Comparison of ENCODE assay signal across 5 cellular contexts in genomic region chr4:14002331-14002730, GRCh38.
DNase-seq lines count a peak whose midpoint lies in the region; ATAC-seq, FAIRE-seq and TF ChIP-seq lines count a peak whose summit lies in the region.
"Not testable (repeated sequence)": the region's sequence is repeated elsewhere in the genome, so short reads cannot be mapped to it uniquely, and the experiment has no call there.

No MANE protein-coding gene starts in this region.

- not testable (repeated sequence) for H4K5ac ChIP-seq in IMR-90 (ENCODE audit: low read depth, low read length)

- not testable (repeated sequence) for H3K18ac ChIP-seq in IMR-90 (ENCODE audit: low read depth, low read length)

- H2BK20ac ChIP-seq in IMR-90 (ENCODE audit: low read depth, low read length) = not testable (repeated sequence)

- CTCF ChIA-PET in A549 (lab: Yijun Ruan, JAX) = interaction anchor here (1.4 kb wide), 1 partner anchor 19 kb away, joined by 3 read pairs; no protein-coding TSS in a partner anchor
- CTCF ChIA-PET in HEK293 (lab: Yijun Ruan, JAX); IMR-90 (lab: Yijun Ruan, JAX); K562 (lab: Yijun Ruan, JAX; ENCODE audit: low intra/inter-chr PET ratio); HepG2 (lab: Yijun Ruan, JAX; ENCODE audit: low intra/inter-chr PET ratio, low total read pairs): not testable (repeated sequence)

- H3K9me3 ChIP-seq in A549 (peaks cover 30% of the 10 kb centered on the region), HepG2 (ENCODE audit: low read length) (peaks cover 86% of the 10 kb centered on the region)
- not testable (repeated sequence) for H3K9me3 ChIP-seq in HEK293 (ENCODE audit: control insufficient read depth, insufficient read depth, low read depth, low read length); IMR-90 (ENCODE audit: control insufficient read depth, insufficient read depth, low read length); K562 (replicated peaks; ENCODE audit: control insufficient read depth, insufficient read depth, low read depth, low read length)

- not testable (repeated sequence) for H4K20me1 ChIP-seq in IMR-90 (ENCODE audit: insufficient read depth, low read length); K562 (replicated peaks; ENCODE audit: control insufficient read depth, insufficient read depth, low read length); HepG2 (ENCODE audit: insufficient read depth, low read length)

- not testable (repeated sequence) for H2BK5ac ChIP-seq in IMR-90 (ENCODE audit: low read depth, low read length, poor library complexity, severe bottlenecking)

- dilution Hi-C loops in IMR-90 (cut with HindIII; ENCODE audit: low sequenced_read_pairs, unreplicated experiment) = not testable (repeated sequence)

- H3K14ac ChIP-seq in IMR-90 (replicated peaks; ENCODE audit: low read depth, low read length) = not testable (repeated sequence)

- H3K4me1 ChIP-seq in A549 = peaks cover 18% of the 10 kb centered on the region
- not testable (repeated sequence) for H3K4me1 ChIP-seq in HEK293 (ENCODE audit: control insufficient read depth, insufficient read depth, low read length); IMR-90 (ENCODE audit: control insufficient read depth, insufficient read depth, low read length); K562 (replicated peaks in 1 of 2; ENCODE audit: control insufficient read depth in 2 of 2, insufficient read depth in 2 of 2, low read length in 2 of 2); HepG2 (ENCODE audit: insufficient read depth, low read length)

- FAIRE-seq in A549 (lab: Jason Lieb, UNC); K562 (lab: Jason Lieb, UNC); HepG2 (lab: Jason Lieb, UNC): not testable (repeated sequence)

- in situ Hi-C loops in IMR-90 (cut with MboI; ENCODE audit: low sequenced_read_pairs); K562 (cut with MboI); HepG2 (cut with HindIII; ENCODE audit: extremely low pct_ligation_motif_present, low pct_unique_long_range_greater_than_20kb): not testable (repeated sequence)

- not testable (repeated sequence) for TF ChIP-seq CTCF in A549 (IDR thresholded peaks at IDR 0.05); HEK293 (tag by site-specific recombination; IDR thresholded peaks at IDR 0.05); IMR-90 (conservative IDR thresholded peaks at IDR 0.05; ENCODE audit: low read depth, low read length); K562 (IDR thresholded peaks at IDR 0.05 in 2 of 3, conservative IDR thresholded peaks at IDR 0.05 in 1 of 3; ENCODE audit: insufficient read depth in 2 of 3, low read depth in 1 of 3, low read length in 3 of 3); HepG2 (CRISPR knock-in tag; IDR thresholded peaks at IDR 0.05)

- not testable (repeated sequence) for H3K36me3 ChIP-seq in HEK293 (ENCODE audit: control insufficient read depth in 2 of 2, insufficient read depth in 1 of 2, low read length in 2 of 2); IMR-90 (ENCODE audit: control insufficient read depth, insufficient read depth, low read length); K562 (ENCODE audit: control insufficient read depth, insufficient read depth, low read length); HepG2 (replicated peaks in 1 of 2; ENCODE audit: control insufficient read depth in 1 of 2, insufficient read depth in 2 of 2, low read length in 2 of 2)

- H3K9me1 ChIP-seq in IMR-90 (ENCODE audit: insufficient read depth, low read length); K562 (ENCODE audit: control insufficient read depth, insufficient read depth, low read length): not testable (repeated sequence)

- not testable (repeated sequence) for H3K9ac ChIP-seq in IMR-90 (ENCODE audit: low read depth, low read length); K562 (ENCODE audit: insufficient read depth in 1 of 2, low read depth in 2 of 2, low read length in 2 of 2); HepG2 (ENCODE audit: insufficient read depth, low read depth, low read length)

- not testable (repeated sequence) for H2AK9ac ChIP-seq in IMR-90 (replicated peaks; ENCODE audit: low read depth, low read length, poor library complexity)

- not testable (repeated sequence) for H2BK15ac ChIP-seq in IMR-90 (ENCODE audit: low read depth, low read length)

- POLR2A ChIA-PET in A549 (lab: Yijun Ruan, JAX); HEK293 (lab: Yijun Ruan, JAX); IMR-90 (lab: Charles Lee; ENCODE audit: unreplicated experiment); HepG2 (lab: Yijun Ruan, JAX): not testable (repeated sequence)
- POLR2A ChIA-PET in K562 (lab: Yijun Ruan, JAX) = interaction anchor here (0.8 kb wide), 1 partner anchor 831 kb away, joined by 5 read pairs; no protein-coding TSS in a partner anchor

- DNase-seq in A549 (ENCODE audit: low read depth in 1 of 2, low spot score in 1 of 2); IMR-90; K562 (ENCODE audit: extremely low read depth in 1 of 4, low spot score in 3 of 4); HepG2 (ENCODE audit: low spot score): not testable (repeated sequence)

- not testable (repeated sequence) for H3K4ac ChIP-seq in IMR-90 (ENCODE audit: low read depth, low read length)

- H3K4me2 ChIP-seq in A549; IMR-90 (ENCODE audit: low read depth, low read length); K562 (ENCODE audit: insufficient read depth, low read length); HepG2 (ENCODE audit: low read depth, low read length): not testable (repeated sequence)

- TF ChIP-seq RAD21 in A549 (conservative IDR thresholded peaks at IDR 0.05 in 1 of 2, IDR thresholded peaks at IDR 0.05 in 1 of 2); IMR-90 (IDR thresholded peaks at IDR 0.05; ENCODE audit: low read length); K562 (CRISPR knock-in tag; conservative IDR thresholded peaks at IDR 0.05 in 1 of 2, IDR thresholded peaks at IDR 0.05 in 1 of 2); HepG2 (CRISPR knock-in tag; IDR thresholded peaks at IDR 0.05): not testable (repeated sequence)

- not testable (repeated sequence) for H3K56ac ChIP-seq in IMR-90 (ENCODE audit: extremely low read depth, insufficient read depth, low read length)

- H3K4me3 ChIP-seq in A549; HEK293 (ENCODE audit: low read depth, low read length); IMR-90 (ENCODE audit: insufficient read depth, low read depth, low read length); K562; HepG2 (replicated peaks in 1 of 3; ENCODE audit: insufficient read depth in 1 of 3, low read depth in 2 of 3, low read length in 3 of 3): not testable (repeated sequence)

- H3K79me2 ChIP-seq in K562 (ENCODE audit: control insufficient read depth, insufficient read depth, low read length); HepG2 (ENCODE audit: insufficient read depth, low read length): not testable (repeated sequence)

- intact Hi-C loops in IMR-90 (cut with micrococcal nuclease); K562 (cut with micrococcal nuclease); HepG2 (cut with micrococcal nuclease; ENCODE audit: unreplicated experiment): not testable (repeated sequence)

- H3K79me1 ChIP-seq in IMR-90 (ENCODE audit: low read depth in 1 of 2, low read length in 2 of 2) = not testable (repeated sequence)

- not testable (repeated sequence) for H4K91ac ChIP-seq in IMR-90 (ENCODE audit: insufficient read depth, low read depth, low read length)

- not testable (repeated sequence) for TF ChIP-seq POLR2A in A549 (IDR thresholded peaks at IDR 0.05; ENCODE audit: low read length); IMR-90 (IDR thresholded peaks at IDR 0.05; ENCODE audit: low read depth, low read length); K562 (conservative IDR thresholded peaks at IDR 0.05); HepG2 (IDR thresholded peaks at IDR 0.05; ENCODE audit: insufficient read depth in 1 of 2, low read depth in 2 of 2, low read length in 2 of 2)

- TF ChIP-seq EP300 in A549 (IDR thresholded peaks at IDR 0.05); K562 (IDR thresholded peaks at IDR 0.05; ENCODE audit: low read length); HepG2 (IDR thresholded peaks at IDR 0.05; ENCODE audit: low read depth in 2 of 2, low read length in 2 of 2); HepG2 (CRISPR knock-in tag; IDR thresholded peaks at IDR 0.05; ENCODE audit: borderline replicate concordance): not testable (repeated sequence)

- not testable (repeated sequence) for ATAC-seq in A549; IMR-90 (ENCODE audit: low read depth); K562; HepG2

- BruUV-seq in IMR-90 (replicated peaks; lab: Mats Ljungman, UMichigan); K562 (replicated peaks; lab: Mats Ljungman, UMichigan); HepG2 (replicated peaks; lab: Mats Ljungman, UMichigan): not testable (repeated sequence)

- WGBS in A549 (ENCODE audit: missing lambda C conversion rate) = 92% methylated on average over 3 of the region's 3 CpGs
- 40% methylated on average over 1 of the region's 3 CpGs; no CpG with 5 or more reads in 1 of the 2 experiments for WGBS in IMR-90 (ENCODE audit: extremely low coverage in 2 of 2, insufficient read length in 1 of 2), 2 experiments
- 0% methylated on average over 3 of the region's 3 CpGs for WGBS in K562 (ENCODE audit: insufficient coverage, low coverage, missing lambda C conversion rate)
- 11% methylated on average over 3 of the region's 3 CpGs for WGBS in HepG2 (ENCODE audit: low lambda C conversion rate)

- H3K27ac ChIP-seq in A549; HEK293 (ENCODE audit: extremely low read depth, low read depth, low read length); IMR-90 (ENCODE audit: insufficient read depth, low read length); K562 (ENCODE audit: extremely low read depth, low read depth, low read length); HepG2 (ENCODE audit: extremely low read length, insufficient read depth, low read length): not testable (repeated sequence)

- H4K8ac ChIP-seq in IMR-90 (ENCODE audit: low read depth in 2 of 2, low read length in 2 of 2) = not testable (repeated sequence)

- H2BK120ac ChIP-seq in IMR-90 (ENCODE audit: low read depth, low read length) = not testable (repeated sequence)

- not testable (repeated sequence) for H2AFZ ChIP-seq in IMR-90 (replicated peaks; ENCODE audit: low read length, poor library complexity); K562 (ENCODE audit: low read depth, low read length); HepG2 (ENCODE audit: low read length)

- H3K27me3 ChIP-seq in IMR-90 (ENCODE audit: control insufficient read depth, insufficient read depth, low read length); K562 (ENCODE audit: control insufficient read depth in 2 of 2, insufficient read depth in 2 of 2, low read length in 2 of 2); HepG2 (ENCODE audit: control insufficient read depth in 1 of 2, insufficient read depth in 2 of 2, low read length in 2 of 2): not testable (repeated sequence)

- not testable (repeated sequence) for H3K23ac ChIP-seq in IMR-90 (ENCODE audit: low read depth, low read length)

- not testable (repeated sequence) for H2AK5ac ChIP-seq in IMR-90 (ENCODE audit: low read depth, low read length)
